ENCODE assay signal across 1 cellular context in the genomic region with DNA sequence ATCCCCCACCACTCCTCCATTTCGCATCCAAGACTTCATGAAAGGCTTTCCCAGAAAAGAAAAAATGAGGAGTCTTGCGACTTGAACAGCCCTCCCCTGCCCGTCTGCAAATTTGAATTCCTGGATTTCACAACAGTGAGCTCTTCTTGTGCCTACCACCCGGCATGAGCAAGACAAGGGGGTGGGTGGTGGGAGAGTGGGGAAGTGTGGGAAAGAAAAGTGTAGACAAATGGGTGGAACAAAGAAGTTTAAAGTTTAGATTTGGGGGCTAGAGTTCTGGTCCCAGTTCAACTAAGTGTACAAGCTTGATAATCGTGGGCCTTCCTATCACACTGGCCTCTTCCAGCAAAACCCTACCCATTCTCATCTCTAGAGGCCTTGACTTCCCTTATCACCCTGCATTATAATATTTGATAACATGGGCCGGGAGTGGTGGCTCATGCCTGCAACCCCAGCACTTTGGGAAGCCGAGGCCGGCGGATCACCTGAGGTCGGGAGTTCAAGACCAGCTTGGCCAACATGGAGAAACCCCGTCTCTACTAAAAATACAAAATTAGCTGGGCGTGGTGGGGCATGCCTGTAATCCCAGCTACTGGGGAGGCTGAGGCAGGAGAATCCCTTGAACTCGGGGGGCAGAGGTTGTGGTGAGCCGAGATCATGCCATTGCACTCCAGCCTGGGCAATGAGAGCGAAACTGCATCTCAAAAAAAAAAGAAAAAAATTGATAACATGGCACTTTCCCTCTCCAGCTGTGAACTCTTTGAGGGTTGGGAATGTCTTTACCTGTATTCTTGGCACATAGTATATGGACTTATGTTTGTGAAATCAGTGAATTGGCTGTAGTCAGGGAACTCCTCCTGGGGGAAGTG.
TF ChIP-seq lines count a peak whose summit lies in the region.

No MANE protein-coding gene starts in this region.

TF ChIP-seq in K562, 482 proteins besides CTCF, POLR2A, EP300 and RAD21 (continued from another document and continues in another):
- TF ChIP-seq, protein P1, sequence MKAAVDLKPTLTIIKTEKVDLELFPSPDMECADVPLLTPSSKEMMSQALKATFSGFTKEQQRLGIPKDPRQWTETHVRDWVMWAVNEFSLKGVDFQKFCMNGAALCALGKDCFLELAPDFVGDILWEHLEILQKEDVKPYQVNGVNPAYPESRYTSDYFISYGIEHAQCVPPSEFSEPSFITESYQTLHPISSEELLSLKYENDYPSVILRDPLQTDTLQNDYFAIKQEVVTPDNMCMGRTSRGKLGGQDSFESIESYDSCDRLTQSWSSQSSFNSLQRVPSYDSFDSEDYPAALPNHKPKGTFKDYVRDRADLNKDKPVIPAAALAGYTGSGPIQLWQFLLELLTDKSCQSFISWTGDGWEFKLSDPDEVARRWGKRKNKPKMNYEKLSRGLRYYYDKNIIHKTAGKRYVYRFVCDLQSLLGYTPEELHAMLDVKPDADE (conservative IDR thresholded peaks at IDR 0.05; ENCODE audit: control insufficient read depth, low read depth, low read length), result no peak
- no peak for TF ChIP-seq KLF1 (tag; IDR thresholded peaks at IDR 0.05)
- TF ChIP-seq PCBP1 (IDR thresholded peaks at IDR 0.05; ENCODE audit: low read depth, low read length, poor library complexity, severe bottlenecking), result no peak
- no peak for TF ChIP-seq NCOA2 (IDR thresholded peaks at IDR 0.05; ENCODE audit: partially characterized antibody in 2 of 2)
- peak; percentile 97 for TF ChIP-seq CEBPB (tag; IDR thresholded peaks at IDR 0.05)
- no peak for TF ChIP-seq HDAC3 (IDR thresholded peaks at IDR 0.05; ENCODE audit: borderline replicate concordance, partially characterized antibody)
- TF ChIP-seq HDAC6 (IDR thresholded peaks at IDR 0.05; ENCODE audit: low read depth, low read length), result no peak
- TF ChIP-seq, protein P2, sequence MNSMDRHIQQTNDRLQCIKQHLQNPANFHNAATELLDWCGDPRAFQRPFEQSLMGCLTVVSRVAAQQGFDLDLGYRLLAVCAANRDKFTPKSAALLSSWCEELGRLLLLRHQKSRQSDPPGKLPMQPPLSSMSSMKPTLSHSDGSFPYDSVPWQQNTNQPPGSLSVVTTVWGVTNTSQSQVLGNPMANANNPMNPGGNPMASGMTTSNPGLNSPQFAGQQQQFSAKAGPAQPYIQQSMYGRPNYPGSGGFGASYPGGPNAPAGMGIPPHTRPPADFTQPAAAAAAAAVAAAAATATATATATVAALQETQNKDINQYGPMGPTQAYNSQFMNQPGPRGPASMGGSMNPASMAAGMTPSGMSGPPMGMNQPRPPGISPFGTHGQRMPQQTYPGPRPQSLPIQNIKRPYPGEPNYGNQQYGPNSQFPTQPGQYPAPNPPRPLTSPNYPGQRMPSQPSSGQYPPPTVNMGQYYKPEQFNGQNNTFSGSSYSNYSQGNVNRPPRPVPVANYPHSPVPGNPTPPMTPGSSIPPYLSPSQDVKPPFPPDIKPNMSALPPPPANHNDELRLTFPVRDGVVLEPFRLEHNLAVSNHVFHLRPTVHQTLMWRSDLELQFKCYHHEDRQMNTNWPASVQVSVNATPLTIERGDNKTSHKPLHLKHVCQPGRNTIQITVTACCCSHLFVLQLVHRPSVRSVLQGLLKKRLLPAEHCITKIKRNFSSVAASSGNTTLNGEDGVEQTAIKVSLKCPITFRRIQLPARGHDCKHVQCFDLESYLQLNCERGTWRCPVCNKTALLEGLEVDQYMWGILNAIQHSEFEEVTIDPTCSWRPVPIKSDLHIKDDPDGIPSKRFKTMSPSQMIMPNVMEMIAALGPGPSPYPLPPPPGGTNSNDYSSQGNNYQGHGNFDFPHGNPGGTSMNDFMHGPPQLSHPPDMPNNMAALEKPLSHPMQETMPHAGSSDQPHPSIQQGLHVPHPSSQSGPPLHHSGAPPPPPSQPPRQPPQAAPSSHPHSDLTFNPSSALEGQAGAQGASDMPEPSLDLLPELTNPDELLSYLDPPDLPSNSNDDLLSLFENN (IDR thresholded peaks at IDR 0.05; ENCODE audit: low read depth in 2 of 2, low read length in 2 of 2), result no peak
- TF ChIP-seq NRF1 (conservative IDR thresholded peaks at IDR 0.05 in 1 of 2, IDR thresholded peaks at IDR 0.05 in 1 of 2), result peak in 1 of 2 experiments; percentile 33; a peak in 1 of 4 replicates
- 0 out of 2 replicates have a peak, but pooled peaks have one; percentile 24 for TF ChIP-seq LEF1 (IDR thresholded peaks at IDR 0.05)
- no peak for TF ChIP-seq NUFIP1 (IDR thresholded peaks at IDR 0.05; ENCODE audit: partially characterized antibody)
- TF ChIP-seq NR1H2 (CRISPR knock-in tag; IDR thresholded peaks at IDR 0.05), result no peak
- no peak for TF ChIP-seq NCOR1 (IDR thresholded peaks at IDR 0.05)
- no peak for TF ChIP-seq BHLHE40 (IDR thresholded peaks at IDR 0.05; ENCODE audit: low read length)
- TF ChIP-seq RUNX1 (IDR thresholded peaks at IDR 0.05; ENCODE audit: low read depth), result no peak
- TF ChIP-seq KAT2B (IDR thresholded peaks at IDR 0.05; ENCODE audit: low read depth, low read length), result no peak
- no peak for TF ChIP-seq RBM22 (IDR thresholded peaks at IDR 0.05; ENCODE audit: low read depth, low read length, poor library complexity, severe bottlenecking)
- no peak for TF ChIP-seq SRSF3 (IDR thresholded peaks at IDR 0.05; ENCODE audit: insufficient read depth, low read length)
- no peak for TF ChIP-seq NFE2 (IDR thresholded peaks at IDR 0.05; ENCODE audit: low read depth)
- TF ChIP-seq NFATC3 (IDR thresholded peaks at IDR 0.05), result peak; percentile 81; the same call in 1 of the 2 replicates
- TF ChIP-seq MAZ (CRISPR knock-in tag; conservative IDR thresholded peaks at IDR 0.05 in 1 of 2, IDR thresholded peaks at IDR 0.05 in 1 of 2), result no peak
- TF ChIP-seq RBM14 (IDR thresholded peaks at IDR 0.05; ENCODE audit: borderline replicate concordance, insufficient read depth, low read depth, low read length), result no peak
- TF ChIP-seq, protein P3, sequence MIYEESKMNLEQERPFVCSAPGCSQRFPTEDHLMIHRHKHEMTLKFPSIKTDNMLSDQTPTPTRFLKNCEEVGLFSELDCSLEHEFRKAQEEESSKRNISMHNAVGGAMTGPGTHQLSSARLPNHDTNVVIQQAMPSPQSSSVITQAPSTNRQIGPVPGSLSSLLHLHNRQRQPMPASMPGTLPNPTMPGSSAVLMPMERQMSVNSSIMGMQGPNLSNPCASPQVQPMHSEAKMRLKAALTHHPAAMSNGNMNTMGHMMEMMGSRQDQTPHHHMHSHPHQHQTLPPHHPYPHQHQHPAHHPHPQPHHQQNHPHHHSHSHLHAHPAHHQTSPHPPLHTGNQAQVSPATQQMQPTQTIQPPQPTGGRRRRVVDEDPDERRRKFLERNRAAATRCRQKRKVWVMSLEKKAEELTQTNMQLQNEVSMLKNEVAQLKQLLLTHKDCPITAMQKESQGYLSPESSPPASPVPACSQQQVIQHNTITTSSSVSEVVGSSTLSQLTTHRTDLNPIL (CRISPR knock-in tag; IDR thresholded peaks at IDR 0.05), result 0 out of 2 replicates have a peak, but pooled peaks have one; percentile 10
- TF ChIP-seq, protein P4, sequence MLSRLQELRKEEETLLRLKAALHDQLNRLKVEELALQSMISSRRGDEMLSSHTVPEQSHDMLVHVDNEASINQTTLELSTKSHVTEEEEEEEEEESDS (CRISPR knock-in tag; IDR thresholded peaks at IDR 0.05), result no peak
- TF ChIP-seq ZKSCAN1 (IDR thresholded peaks at IDR 0.05; ENCODE audit: low read depth, low read length), result no peak
- TF ChIP-seq BRD9 (IDR thresholded peaks at IDR 0.05; ENCODE audit: low read depth, partially characterized antibody), result no peak
- TF ChIP-seq HMGXB4 (CRISPR knock-in tag; IDR thresholded peaks at IDR 0.05), result 0 out of 2 replicates have a peak, but pooled peaks have one; percentile 51
- TF ChIP-seq, protein P5, sequence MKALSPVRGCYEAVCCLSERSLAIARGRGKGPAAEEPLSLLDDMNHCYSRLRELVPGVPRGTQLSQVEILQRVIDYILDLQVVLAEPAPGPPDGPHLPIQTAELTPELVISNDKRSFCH (CRISPR knock-in tag; IDR thresholded peaks at IDR 0.05), result no peak
- TF ChIP-seq, protein P5 (tag; IDR thresholded peaks at IDR 0.05), result no peak
- no peak for TF ChIP-seq THAP7 (CRISPR knock-in tag; IDR thresholded peaks at IDR 0.05)
- TF ChIP-seq YY1 (IDR thresholded peaks at IDR 0.05; ENCODE audit: borderline replicate concordance in 1 of 3, control insufficient read depth in 1 of 3, extremely low read depth in 1 of 3, insufficient read depth in 3 of 3, insufficient read length in 1 of 3, insufficient replicate concordance in 2 of 3, low read depth in 1 of 3, low read length in 2 of 3), result no peak
- TF ChIP-seq, protein P6, sequence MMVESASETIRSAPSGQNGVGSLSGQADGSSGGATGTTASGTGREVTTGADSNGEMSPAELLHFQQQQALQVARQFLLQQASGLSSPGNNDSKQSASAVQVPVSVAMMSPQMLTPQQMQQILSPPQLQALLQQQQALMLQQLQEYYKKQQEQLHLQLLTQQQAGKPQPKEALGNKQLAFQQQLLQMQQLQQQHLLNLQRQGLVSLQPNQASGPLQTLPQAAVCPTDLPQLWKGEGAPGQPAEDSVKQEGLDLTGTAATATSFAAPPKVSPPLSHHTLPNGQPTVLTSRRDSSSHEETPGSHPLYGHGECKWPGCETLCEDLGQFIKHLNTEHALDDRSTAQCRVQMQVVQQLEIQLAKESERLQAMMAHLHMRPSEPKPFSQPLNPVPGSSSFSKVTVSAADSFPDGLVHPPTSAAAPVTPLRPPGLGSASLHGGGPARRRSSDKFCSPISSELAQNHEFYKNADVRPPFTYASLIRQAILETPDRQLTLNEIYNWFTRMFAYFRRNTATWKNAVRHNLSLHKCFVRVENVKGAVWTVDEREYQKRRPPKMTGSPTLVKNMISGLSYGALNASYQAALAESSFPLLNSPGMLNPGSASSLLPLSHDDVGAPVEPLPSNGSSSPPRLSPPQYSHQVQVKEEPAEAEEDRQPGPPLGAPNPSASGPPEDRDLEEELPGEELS (CRISPR knock-in tag; IDR thresholded peaks at IDR 0.05; ENCODE audit: borderline replicate concordance), result no peak
- 0 out of 2 replicates have a peak, but pooled peaks have one; percentile 1 for TF ChIP-seq ZNF444 (CRISPR knock-in tag; IDR thresholded peaks at IDR 0.05)
- no peak for TF ChIP-seq E2F6 (IDR thresholded peaks at IDR 0.05; ENCODE audit: borderline replicate concordance in 1 of 2, extremely low read depth in 1 of 2, insufficient read depth in 1 of 2, insufficient read length in 1 of 2, low read depth in 1 of 2, low read length in 1 of 2, poor library complexity in 1 of 2, severe bottlenecking in 1 of 2)
- TF ChIP-seq SMARCB1 (IDR thresholded peaks at IDR 0.05; ENCODE audit: insufficient read length, low read depth), result no peak
- no peak for TF ChIP-seq EZH2 (IDR thresholded peaks at IDR 0.05; ENCODE audit: borderline replicate concordance, low read depth, low read length)
- TF ChIP-seq ERF (CRISPR knock-in tag; IDR thresholded peaks at IDR 0.05), result no peak
- no peak for TF ChIP-seq ZNF146 (CRISPR knock-in tag; IDR thresholded peaks at IDR 0.05; ENCODE audit: unreplicated experiment)
- TF ChIP-seq, protein P7, sequence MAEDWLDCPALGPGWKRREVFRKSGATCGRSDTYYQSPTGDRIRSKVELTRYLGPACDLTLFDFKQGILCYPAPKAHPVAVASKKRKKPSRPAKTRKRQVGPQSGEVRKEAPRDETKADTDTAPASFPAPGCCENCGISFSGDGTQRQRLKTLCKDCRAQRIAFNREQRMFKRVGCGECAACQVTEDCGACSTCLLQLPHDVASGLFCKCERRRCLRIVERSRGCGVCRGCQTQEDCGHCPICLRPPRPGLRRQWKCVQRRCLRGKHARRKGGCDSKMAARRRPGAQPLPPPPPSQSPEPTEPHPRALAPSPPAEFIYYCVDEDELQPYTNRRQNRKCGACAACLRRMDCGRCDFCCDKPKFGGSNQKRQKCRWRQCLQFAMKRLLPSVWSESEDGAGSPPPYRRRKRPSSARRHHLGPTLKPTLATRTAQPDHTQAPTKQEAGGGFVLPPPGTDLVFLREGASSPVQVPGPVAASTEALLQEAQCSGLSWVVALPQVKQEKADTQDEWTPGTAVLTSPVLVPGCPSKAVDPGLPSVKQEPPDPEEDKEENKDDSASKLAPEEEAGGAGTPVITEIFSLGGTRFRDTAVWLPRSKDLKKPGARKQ (CRISPR knock-in tag; IDR thresholded peaks at IDR 0.05), result no peak
- no peak for TF ChIP-seq ZNF3 (CRISPR knock-in tag; IDR thresholded peaks at IDR 0.05)
- peak; percentile 72 for TF ChIP-seq ARHGAP35 (IDR thresholded peaks at IDR 0.05; ENCODE audit: partially characterized antibody)
- TF ChIP-seq CBX3 (IDR thresholded peaks at IDR 0.05; ENCODE audit: borderline replicate concordance in 1 of 2, low read length in 2 of 2), result 0 out of 3 replicates have a peak, but pooled peaks of 1 of the 2 experiments have one; percentile 37
- no peak for TF ChIP-seq ZNF445 (CRISPR knock-in tag; IDR thresholded peaks at IDR 0.05; ENCODE audit: low read depth)
- TF ChIP-seq ZNF277 (CRISPR knock-in tag; IDR thresholded peaks at IDR 0.05; ENCODE audit: borderline replicate concordance), result no peak
- TF ChIP-seq ETV5 (CRISPR knock-in tag; IDR thresholded peaks at IDR 0.05; ENCODE audit: low read depth), result no peak
- no peak for TF ChIP-seq ZNF551 (CRISPR knock-in tag; IDR thresholded peaks at IDR 0.05)
